Comparison of ENCODE assay signal across 9 cellular contexts in the genomic region with DNA sequence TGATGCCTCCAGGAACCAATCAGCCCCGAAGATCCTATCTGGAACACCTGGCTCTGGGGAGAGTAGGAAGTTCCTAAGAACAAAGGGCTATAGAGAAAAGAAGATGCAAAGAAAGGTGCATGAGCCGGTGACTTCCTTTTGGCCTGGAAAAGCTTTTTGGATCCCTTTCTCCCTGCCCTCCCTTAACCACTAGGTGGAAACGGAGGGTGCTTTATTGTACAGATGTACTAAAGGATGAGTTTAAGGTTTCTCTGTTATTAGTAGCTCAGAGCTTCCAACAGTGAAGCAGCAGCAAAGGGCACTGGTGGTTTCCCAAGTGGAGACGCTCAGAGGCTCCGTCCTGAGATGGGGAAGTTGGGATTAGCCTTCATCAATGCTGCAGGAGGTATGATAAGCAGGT. TPM values are rescaled to one million over a fixed set of nuclear protein-coding genes. Genes with fewer than 3 reads are reported as not detected.
DNase-seq lines count a peak whose midpoint lies in the region; ATAC-seq and TF ChIP-seq lines count a peak whose summit lies in the region.
"Had no signal": no experiment of that assay in that cellular context is flagged by ENCODE, and none has a peak within 500 bp of the region (broad histone marks: within the 10 kb centered on the region; RNA-seq: fewer than 3 reads in every experiment).

No MANE protein-coding gene starts in this region.

- intact Hi-C loops in MCF 10A (cut with micrococcal nuclease), result loop anchor here (1.0 to 5.0 kb wide), 2 partner anchors 107 to 134 kb away; no protein-coding TSS in a partner anchor
- intact Hi-C loops in breast epithelium (cut with DNase I; ENCODE audit: low total_unique reads), result no loop called here
- intact Hi-C loops in HCT116 (cut with micrococcal nuclease), result loop anchor here (10.0 kb wide), 2 partner anchors 591 to 771 kb away; no protein-coding TSS in a partner anchor
- intact Hi-C loops in lower lobe of right lung (cut with DNase I), result no loop called here

- TF ChIP-seq EP300 in suprapubic skin (IDR thresholded peaks at IDR 0.05), result no peak

- peaks cover 36% of the 10 kb centered on the region for H3K4me1 Mint-ChIP-seq in MCF 10A (ENCODE audit: insufficient read depth, unreplicated experiment)

- peak; percentile 94 for ATAC-seq in HCT116
- ATAC-seq in lower lobe of right lung, result peak; percentile 37 to 56

- H3K27me3 ChIP-seq in breast epithelium (no peaks in the 10 kb centered on the region), HCT116 (ENCODE audit: insufficient read depth, low read length) (no peaks in the 10 kb centered on the region), lower lobe of right lung (ENCODE audit: low read depth) (no peaks in the 10 kb centered on the region), suprapubic skin (no peaks in the 10 kb centered on the region)

- no peaks in the 10 kb centered on the region for H3K4me1 ChIP-seq in breast epithelium
- peaks cover 3 to 19% of the 10 kb centered on the region in 2 experiments; a peak in 3 of 4 replicates for H3K4me1 ChIP-seq in HCT116 (ENCODE audit: control insufficient read depth in 1 of 2, insufficient read depth in 2 of 2, low read length in 2 of 2)
- H3K4me1 ChIP-seq in lower lobe of right lung, result no peaks in the 10 kb centered on the region
- H3K4me1 ChIP-seq in suprapubic skin, result peaks cover 13% of the 10 kb centered on the region

- H2AFZ ChIP-seq in HCT116 (ENCODE audit: low read depth, low read length, poor library complexity, severe bottlenecking), result peak overlapping the region; percentile 70

- no peaks in the 10 kb centered on the region for H3K36me3 Mint-ChIP-seq in MCF 10A (ENCODE audit: insufficient read depth, unreplicated experiment)

- DNase-seq in MCF 10A (ENCODE audit: unreplicated experiment) (peak; percentile 67), breast epithelium (ENCODE audit: low spot score in 2 of 2) (no peak), HCT116 (ENCODE audit: low read depth, low spot score) (peak; percentile 41), NCI-H2081 treated with DMSO at 0.1 percent for 48 hours (lab: John Stamatoyannopoulos, UW) (peak; percentile 2), astrocyte of the spinal cord (ENCODE audit: low read depth, low spot score) (peak; percentile 49), lower lobe of right lung (no peak), suprapubic skin (ENCODE audit: low spot score in 2 of 2) (no peak)
- DNase-seq in stimulated activated CD8-positive, alpha-beta memory T cell treated with anti-CD3 and anti-CD28 coated beads, Interleukin-4, amount 100 ng/mL, for 48 hours, result no peak

- H3K27ac ChIP-seq in breast epithelium (peak overlapping the region in 1 of 2 donors; percentile 21), HCT116 (ENCODE audit: low read depth, low read length) (no peak overlapping the region), lower lobe of right lung (no peak overlapping the region), suprapubic skin (no peak overlapping the region)

- H3K4me2 ChIP-seq in HCT116 (ENCODE audit: low read length), result peak overlapping the region; percentile 37

- in situ Hi-C loops in astrocyte of the spinal cord (cut with HindIII; ENCODE audit: low sequenced_read_pairs), result no loop called here

- CTCF ChIA-PET in MCF 10A (lab: Yijun Ruan, JAX) (interaction anchor here (0.7 to 6.8 kb wide), 20 partner anchors 13 to 598 kb away, joined by 3 to 110 read pairs (median 4); a partner anchor contains a TSS), HCT116 (lab: Charles Lee) (interaction anchor here (0.7 to 2.8 kb wide), 11 partner anchors 9 to 593 kb away, joined by 3 to 36 read pairs (median 4); no protein-coding TSS in a partner anchor)

- 44% methylated on average over 5 of the region's 5 CpGs for WGBS in suprapubic skin

- no peaks in the 10 kb centered on the region for H3K27me3 Mint-ChIP-seq in MCF 10A (ENCODE audit: insufficient read depth, unreplicated experiment)

- TF ChIP-seq CTCF in MCF 10A (IDR thresholded peaks at IDR 0.05; ENCODE audit: unreplicated experiment) (peak; percentile 36), breast epithelium (IDR thresholded peaks at IDR 0.05) (no peak), HCT116 (IDR thresholded peaks at IDR 0.05 in 2 of 3, conservative IDR thresholded peaks at IDR 0.05 in 1 of 3; ENCODE audit: borderline replicate concordance in 1 of 3, insufficient read depth in 1 of 3, low read depth in 2 of 3, low read length in 2 of 3) (peak; percentile 53 to 71 (median 66); a peak in 5 of 6 replicates), astrocyte of the spinal cord (IDR thresholded peaks at IDR 0.05; ENCODE audit: low read depth, low read length) (peak; percentile 69), lower lobe of right lung (IDR thresholded peaks at IDR 0.05) (peak; percentile 27), suprapubic skin (IDR thresholded peaks at IDR 0.05) (peak in 1 of 2 donors; percentile 22)

- peak; percentile 65 for TF ChIP-seq RAD21 in HCT116 (IDR thresholded peaks at IDR 0.05; ENCODE audit: low read depth)

- peaks cover 7% of the 10 kb centered on the region for H3K9me3 Mint-ChIP-seq in MCF 10A (ENCODE audit: unreplicated experiment)

- POLR2A ChIA-PET in MCF 10A (lab: Yijun Ruan, JAX), result interaction anchor here (0.9 to 6.7 kb wide), 11 partner anchors 10 to 202 kb away, joined by 3 to 100 read pairs (median 3); a partner anchor contains a TSS
- POLR2A ChIA-PET in HCT116 (lab: Charles Lee), result interaction anchor here (1.5 kb wide), 1 partner anchor 107 kb away, joined by 5 read pairs; no protein-coding TSS in a partner anchor

- no peaks in the 10 kb centered on the region for H3K9me2 ChIP-seq in HCT116 (ENCODE audit: insufficient read depth)

- no peaks in the 10 kb centered on the region for H4K20me1 ChIP-seq in HCT116 (ENCODE audit: insufficient read depth)

- peak overlapping the region in 1 of 3 donors; percentile 5 for H3K4me3 ChIP-seq in breast epithelium
- no peak overlapping the region for H3K4me3 ChIP-seq in HCT116 (replicated peaks in 1 of 2; ENCODE audit: low read depth in 1 of 2, low read length in 2 of 2)
- H3K4me3 ChIP-seq in astrocyte of the spinal cord (ENCODE audit: low read depth, low read length), result no peak overlapping the region
- no peak overlapping the region for H3K4me3 ChIP-seq in lower lobe of right lung
- no peak overlapping the region for H3K4me3 ChIP-seq in suprapubic skin

- RAD21 ChIA-PET in HCT116 (lab: Charles Lee; ENCODE audit: low non-redundant PET in 1 of 2, low total read pairs in 2 of 2, uncharacterized antibody in 2 of 2, unreplicated experiment in 2 of 2), result interaction anchor here (0.6 to 1.1 kb wide), 6 partner anchors 13 to 193 kb away, joined by 3 to 6 read pairs (median 4); no protein-coding TSS in a partner anchor

- no peaks in the 10 kb centered on the region for H3K36me3 ChIP-seq in breast epithelium
- no peaks in the 10 kb centered on the region for H3K36me3 ChIP-seq in HCT116 (ENCODE audit: control insufficient read depth in 1 of 2, insufficient read depth in 2 of 2, low read length in 2 of 2)
- H3K36me3 ChIP-seq in lower lobe of right lung, result no peaks in the 10 kb centered on the region
- no peaks in the 10 kb centered on the region for H3K36me3 ChIP-seq in suprapubic skin

- H3K79me2 ChIP-seq in HCT116 (ENCODE audit: insufficient read depth, low read length), result no peaks in the 10 kb centered on the region

- no peak overlapping the region for H3K4me3 Mint-ChIP-seq in MCF 10A (ENCODE audit: unreplicated experiment)

- TF ChIP-seq POLR2A in breast epithelium (IDR thresholded peaks at IDR 0.05), result no peak
- no peak for TF ChIP-seq POLR2A in HCT116 (IDR thresholded peaks at IDR 0.05; ENCODE audit: borderline replicate concordance, extremely low read depth, insufficient read depth, insufficient read length)
- no peak for TF ChIP-seq POLR2A in suprapubic skin (IDR thresholded peaks at IDR 0.05)

- no peak overlapping the region for H3K9ac ChIP-seq in HCT116 (ENCODE audit: low read length)

- H3K27ac Mint-ChIP-seq in MCF 10A (ENCODE audit: low read depth, unreplicated experiment), result peak overlapping the region; percentile 49

- BruUV-seq in MCF 10A (replicated peaks; lab: Mats Ljungman, UMichigan) (no TSS peak), HCT116 (replicated peaks; lab: Mats Ljungman, UMichigan) (no TSS peak)

- H3K9me3 ChIP-seq in breast epithelium, result no peaks in the 10 kb centered on the region
- no peaks in the 10 kb centered on the region for H3K9me3 ChIP-seq in HCT116 (ENCODE audit: control insufficient read depth in 1 of 2, insufficient read depth in 1 of 2, low read depth in 1 of 2, low read length in 2 of 2)
- no peaks in the 10 kb centered on the region for H3K9me3 ChIP-seq in lower lobe of right lung
- no peaks in the 10 kb centered on the region for H3K9me3 ChIP-seq in suprapubic skin

TF ChIP-seq in HCT116, 20 proteins besides CTCF, POLR2A, EP300 and RAD21:
- TF ChIP-seq CBX3 (IDR thresholded peaks at IDR 0.05; ENCODE audit: low read depth) (0 out of 2 replicates have a peak, but pooled peaks have one; percentile 30), FOSL1 (IDR thresholded peaks at IDR 0.05; ENCODE audit: low read depth) (no peak)

RNA-seq across cellular contexts. Expression of a gene that starts 6.0 kb away (rescaled TPM):
- total RNA-seq in MCF 10A (2022), result not detected in 2 replicates
- total RNA-seq in breast epithelium, result not detected
- not detected for total RNA-seq in HCT116 (2021; ENCODE audit: unreplicated experiment)
- 0.10 TPM in 1 of 2 replicates, not detected in the other for polyA plus RNA-seq in HCT116 (2012)
- not detected for total RNA-seq in lower lobe of right lung
- total RNA-seq in suprapubic skin, result under 1 TPM in 1 of 4 donors, not detected in 3; 0.32 TPM
- total RNA-seq: mononuclear cell had no signal

Comparison
In these comparisons a context has a peak if more than half of its experiments do, and no peak if none do; other contexts are left out.
1. DNase-seq: peak in MCF 10A (single experiment), HCT116 (single experiment), NCI-H2081 treated with DMSO at 0.1 percent for 48 hours (single experiment) and astrocyte of the spinal cord (single experiment); none in breast epithelium (0 of 2), lower lobe of right lung (single experiment), stimulated activated CD8-positive, alpha-beta memory T cell treated with anti-CD3 and anti-CD28 coated beads, Interleukin-4, amount 100 ng/mL, for 48 hours (single experiment) and suprapubic skin (0 of 2).
2. CTCF ChIP-seq: peak in MCF 10A (single experiment), HCT116 (3 of 3), astrocyte of the spinal cord (single experiment) and lower lobe of right lung (single experiment); none in breast epithelium (0 of 3).
3. intact Hi-C loops: an anchor here in MCF 10A (1.0 to 5.0 kb wide) and HCT116 (10.0 kb wide); none called in breast epithelium and lower lobe of right lung.